In genomic region chr13:49320975-49321374, GRCh38 we compare ENCODE assay signal across 21 cellular contexts.
A peak's percentile ranks its signal among the peaks of the same experiment; 100 is the strongest.
DNase-seq lines count a peak whose midpoint lies in the region; ATAC-seq and TF ChIP-seq lines count a peak whose summit lies in the region.
"Had no signal": no experiment of that assay in that cellular context is flagged by ENCODE, and none has a peak within 500 bp of the region (broad histone marks: within the 10 kb centered on the region; RNA-seq: fewer than 3 reads in every experiment).

No MANE protein-coding gene starts in this region.

- no peaks in the 10 kb centered on the region for H3K9me2 ChIP-seq in OCI-LY7 (ENCODE audit: insufficient read depth, low read length)
- H3K9me2 ChIP-seq in GM23338 (ENCODE audit: insufficient read depth), result no peaks in the 10 kb centered on the region

- H4K20me1 ChIP-seq in OCI-LY7 (ENCODE audit: insufficient read depth, low read length) (no peaks in the 10 kb centered on the region), GM23338 (replicated peaks; ENCODE audit: insufficient read depth) (no peaks in the 10 kb centered on the region)

- peaks cover 14% of the 10 kb centered on the region for H3K4me1 Mint-ChIP-seq in activated CD8-positive, alpha-beta T cell treated with anti-CD3 and anti-CD28 coated beads, Interleukin-2, amount 10 ng/mL, durations not matched to agents 7 days and 5 days (ENCODE audit: low read depth)
- peaks cover 9% of the 10 kb centered on the region for H3K4me1 Mint-ChIP-seq in activated CD8-positive, alpha-beta T cell treated with anti-CD3 and anti-CD28 coated beads for 36 hours (ENCODE audit: low read depth)
- peaks cover 11% of the 10 kb centered on the region for H3K4me1 Mint-ChIP-seq in activated CD4-positive, alpha-beta memory T cell treated with anti-CD3 and anti-CD28 coated beads, Interleukin-2, amount 10 ng/mL, durations not matched to agents 7 days and 5 days
- no peaks in the 10 kb centered on the region for H3K4me1 Mint-ChIP-seq in GM23338
- H3K4me1 Mint-ChIP-seq: CD14-positive monocyte had no signal

- no peaks in the 10 kb centered on the region for H3K9me3 Mint-ChIP-seq in activated CD8-positive, alpha-beta T cell treated with anti-CD3 and anti-CD28 coated beads, Interleukin-2, amount 10 ng/mL, durations not matched to agents 7 days and 5 days (ENCODE audit: insufficient read depth)
- H3K9me3 Mint-ChIP-seq in activated CD8-positive, alpha-beta T cell treated with anti-CD3 and anti-CD28 coated beads for 36 hours, result no peaks in the 10 kb centered on the region
- H3K9me3 Mint-ChIP-seq in activated CD4-positive, alpha-beta memory T cell treated with anti-CD3 and anti-CD28 coated beads, Interleukin-2, amount 10 ng/mL, durations not matched to agents 7 days and 5 days, result no peaks in the 10 kb centered on the region
- no peaks in the 10 kb centered on the region for H3K9me3 Mint-ChIP-seq in GM23338
- H3K9me3 Mint-ChIP-seq: CD14-positive monocyte had no signal

- H3K27ac ChIP-seq in OCI-LY7 (ENCODE audit: low read depth, low read length, poor library complexity, severe bottlenecking), result peak overlapping the region; percentile 42
- no peak overlapping the region for H3K27ac ChIP-seq in GM23338 (ENCODE audit: low read depth)
- H3K27ac ChIP-seq: 22Rv1, GM23248, KMS-11 had no signal

- no peak for DNase-seq in activated CD8-positive, alpha-beta T cell treated with anti-CD3 and anti-CD28 coated beads, Interleukin-2, amount 10 ng/mL, durations not matched to agents 7 days and 5 days
- no peak for DNase-seq in activated CD8-positive, alpha-beta T cell treated with anti-CD3 and anti-CD28 coated beads for 36 hours
- DNase-seq in OCI-LY7 (ENCODE audit: low spot score) (no peak), iris pigment epithelial cell (ENCODE audit: low read depth) (peak; percentile 26), GM23338 (ENCODE audit: low spot score) (no peak)
- DNase-seq in activated CD4-positive, alpha-beta memory T cell treated with anti-CD3 and anti-CD28 coated beads, Interleukin-2, amount 10 ng/mL, durations not matched to agents 7 days and 5 days, result no peak
- DNase-seq: ACHN, DMS53, GM23248, NCI-H1105 treated with DMSO at 0.1 percent for 48 hours, NCI-H2029 treated with DMSO at 0.1 percent for 48 hours, NCI-H2171, NCI-H524 treated with DMSO at 0.1 percent for 48 hours, PC-3, Right ventricle myocardium superior had no signal

- H3K4me3 ChIP-seq in OCI-LY7 (ENCODE audit: low read depth, low read length, poor library complexity, severe bottlenecking) (peak overlapping the region; percentile 1), GM23338 (no peak overlapping the region)
- H3K4me3 ChIP-seq: GM23248, HAP-1 had no signal

- no peaks in the 10 kb centered on the region for H3F3A ChIP-seq in GM23338 (replicated peaks; ENCODE audit: low read depth)

- POLR2A ChIA-PET in activated CD8-positive, alpha-beta T cell treated with anti-CD3 and anti-CD28 coated beads, Interleukin-2, amount 10 ng/mL, durations not matched to agents 7 days and 5 days (lab: Charles Lee), result no interaction called here
- POLR2A ChIA-PET in activated CD8-positive, alpha-beta T cell treated with anti-CD3 and anti-CD28 coated beads for 36 hours (lab: Charles Lee), result no interaction called here
- POLR2A ChIA-PET in OCI-LY7 (lab: Charles Lee), result interaction anchor here (1.1 to 1.2 kb wide), 2 partner anchors 15 to 46 kb away, joined by 3 to 5 read pairs; no protein-coding TSS in a partner anchor
- POLR2A ChIA-PET in activated CD4-positive, alpha-beta memory T cell treated with anti-CD3 and anti-CD28 coated beads, Interleukin-2, amount 10 ng/mL, durations not matched to agents 7 days and 5 days (lab: Charles Lee), result no interaction called here

- H3K79me2 ChIP-seq in OCI-LY7 (ENCODE audit: insufficient read depth, low read depth, low read length) (no peaks in the 10 kb centered on the region), GM23338 (replicated peaks; ENCODE audit: insufficient read depth) (no peaks in the 10 kb centered on the region)

- TF ChIP-seq CTCF in activated CD8-positive, alpha-beta T cell treated with anti-CD3 and anti-CD28 coated beads for 36 hours (IDR thresholded peaks at IDR 0.05), result no peak
- TF ChIP-seq CTCF in OCI-LY7 (conservative IDR thresholded peaks at IDR 0.05; ENCODE audit: low read length) (no peak), GM23338 (conservative IDR thresholded peaks at IDR 0.05; ENCODE audit: low read depth in 2 of 2) (no peak)

- H3K4me3 Mint-ChIP-seq in activated CD8-positive, alpha-beta T cell treated with anti-CD3 and anti-CD28 coated beads, Interleukin-2, amount 10 ng/mL, durations not matched to agents 7 days and 5 days, result no peak overlapping the region
- no peak overlapping the region for H3K4me3 Mint-ChIP-seq in activated CD8-positive, alpha-beta T cell treated with anti-CD3 and anti-CD28 coated beads for 36 hours
- no peak overlapping the region for H3K4me3 Mint-ChIP-seq in activated CD4-positive, alpha-beta memory T cell treated with anti-CD3 and anti-CD28 coated beads, Interleukin-2, amount 10 ng/mL, durations not matched to agents 7 days and 5 days
- no peak overlapping the region for H3K4me3 Mint-ChIP-seq in GM23338
- H3K4me3 Mint-ChIP-seq: CD14-positive monocyte had no signal

- H3K4me2 ChIP-seq in OCI-LY7 (ENCODE audit: low read length), result peak overlapping the region; percentile 54
- H3K4me2 ChIP-seq in GM23338, result no peak overlapping the region
- H3K4me2 ChIP-seq: KMS-11 had no signal

- no peaks in the 10 kb centered on the region for H3K9me3 ChIP-seq in OCI-LY7 (ENCODE audit: low read length)

- H3K36me3 Mint-ChIP-seq in activated CD8-positive, alpha-beta T cell treated with anti-CD3 and anti-CD28 coated beads, Interleukin-2, amount 10 ng/mL, durations not matched to agents 7 days and 5 days (ENCODE audit: low read depth), result no peaks in the 10 kb centered on the region
- H3K36me3 Mint-ChIP-seq in activated CD8-positive, alpha-beta T cell treated with anti-CD3 and anti-CD28 coated beads for 36 hours (ENCODE audit: low read depth), result no peaks in the 10 kb centered on the region
- no peaks in the 10 kb centered on the region for H3K36me3 Mint-ChIP-seq in activated CD4-positive, alpha-beta memory T cell treated with anti-CD3 and anti-CD28 coated beads, Interleukin-2, amount 10 ng/mL, durations not matched to agents 7 days and 5 days (ENCODE audit: low read depth)
- no peaks in the 10 kb centered on the region for H3K36me3 Mint-ChIP-seq in GM23338 (ENCODE audit: low read depth)
- H3K36me3 Mint-ChIP-seq: CD14-positive monocyte had no signal

- H2AFZ ChIP-seq in OCI-LY7 (ENCODE audit: low read length) (peak overlapping the region; percentile 23; the same call in 1 of the 2 replicates), GM23338 (no peak overlapping the region)

- BruUV-seq in OCI-LY7 (replicated peaks; lab: Mats Ljungman, UMichigan), result no TSS peak

- peaks cover 2% of the 10 kb centered on the region for H3K27me3 Mint-ChIP-seq in activated CD8-positive, alpha-beta T cell treated with anti-CD3 and anti-CD28 coated beads, Interleukin-2, amount 10 ng/mL, durations not matched to agents 7 days and 5 days (ENCODE audit: low read depth)
- no peaks in the 10 kb centered on the region for H3K27me3 Mint-ChIP-seq in activated CD8-positive, alpha-beta T cell treated with anti-CD3 and anti-CD28 coated beads for 36 hours
- no peaks in the 10 kb centered on the region for H3K27me3 Mint-ChIP-seq in activated CD4-positive, alpha-beta memory T cell treated with anti-CD3 and anti-CD28 coated beads, Interleukin-2, amount 10 ng/mL, durations not matched to agents 7 days and 5 days
- H3K27me3 Mint-ChIP-seq in GM23338 (ENCODE audit: insufficient read depth, low read depth, poor library complexity), result no peaks in the 10 kb centered on the region

- H3K27me3 ChIP-seq in GM23338 (ENCODE audit: insufficient read depth), result no peaks in the 10 kb centered on the region

- ATAC-seq in activated CD8-positive, alpha-beta T cell treated with anti-CD3 and anti-CD28 coated beads, Interleukin-2, amount 10 ng/mL, durations not matched to agents 7 days and 5 days, result no peak
- no peak for ATAC-seq in activated CD8-positive, alpha-beta T cell treated with anti-CD3 and anti-CD28 coated beads for 36 hours
- ATAC-seq in GM19324 (IDR thresholded peaks at IDR 0.05; ENCODE audit: low FRiP score, unreplicated experiment), result no peak
- ATAC-seq in HG02973 (IDR thresholded peaks at IDR 0.05; ENCODE audit: unreplicated experiment), result no peak
- ATAC-seq in GM23338, result no peak
- ATAC-seq: PC-3 had no signal

- H3K27ac Mint-ChIP-seq in activated CD8-positive, alpha-beta T cell treated with anti-CD3 and anti-CD28 coated beads, Interleukin-2, amount 10 ng/mL, durations not matched to agents 7 days and 5 days, result peak overlapping the region; percentile 39
- no peak overlapping the region for H3K27ac Mint-ChIP-seq in activated CD8-positive, alpha-beta T cell treated with anti-CD3 and anti-CD28 coated beads for 36 hours
- H3K27ac Mint-ChIP-seq in activated CD4-positive, alpha-beta memory T cell treated with anti-CD3 and anti-CD28 coated beads, Interleukin-2, amount 10 ng/mL, durations not matched to agents 7 days and 5 days, result no peak overlapping the region
- H3K27ac Mint-ChIP-seq in GM23338, result no peak overlapping the region

- peaks cover 25% of the 10 kb centered on the region for H3K4me1 ChIP-seq in OCI-LY7 (ENCODE audit: insufficient read depth, low read length, poor library complexity, severe bottlenecking)
- H3K4me1 ChIP-seq in GM23338 (ENCODE audit: insufficient read depth), result no peaks in the 10 kb centered on the region
- H3K4me1 ChIP-seq: HAP-1 had no signal

- H3K36me3 ChIP-seq in OCI-LY7 (ENCODE audit: insufficient read depth, low read length) (peaks cover 45% of the 10 kb centered on the region), GM23338 (ENCODE audit: insufficient read depth) (no peaks in the 10 kb centered on the region)
- H3K36me3 ChIP-seq: HAP-1 had no signal

- intact Hi-C loops in activated CD8-positive, alpha-beta T cell treated with anti-CD3 and anti-CD28 coated beads for 36 hours (cut with micrococcal nuclease), result no loop called here
- intact Hi-C loops in OCI-LY7 (cut with micrococcal nuclease; ENCODE audit: unreplicated experiment), result no loop called here

- CTCF ChIA-PET in activated CD8-positive, alpha-beta T cell treated with anti-CD3 and anti-CD28 coated beads, Interleukin-2, amount 10 ng/mL, durations not matched to agents 7 days and 5 days (lab: Charles Lee), result no interaction called here
- CTCF ChIA-PET in activated CD8-positive, alpha-beta T cell treated with anti-CD3 and anti-CD28 coated beads for 36 hours (lab: Charles Lee), result interaction anchor here (0.9 to 1.3 kb wide), 4 partner anchors 13 to 286 kb away, joined by 3 to 5 read pairs (median 4); no protein-coding TSS in a partner anchor
- CTCF ChIA-PET in OCI-LY7 (lab: Charles Lee; ENCODE audit: unreplicated experiment), result no interaction called here
- CTCF ChIA-PET in activated CD4-positive, alpha-beta memory T cell treated with anti-CD3 and anti-CD28 coated beads, Interleukin-2, amount 10 ng/mL, durations not matched to agents 7 days and 5 days (lab: Charles Lee), result interaction anchor here (1.3 kb wide), 1 partner anchor 10 kb away, joined by 5 read pairs; no protein-coding TSS in a partner anchor

TF ChIP-seq in GM23338, 12 proteins besides CTCF, POLR2A, EP300 and RAD21:
- TF ChIP-seq EZH2phosphoT487 (IDR thresholded peaks at IDR 0.05; ENCODE audit: unreplicated experiment) (no peak), ZNF331 (CRISPR knock-in tag; IDR thresholded peaks at IDR 0.05; ENCODE audit: low read depth) (no peak)

Comparison
In these comparisons a context has a peak if more than half of its experiments do, and no peak if none do; other contexts are left out.
1. CTCF ChIA-PET loops: an anchor here in activated CD8-positive, alpha-beta T cell treated with anti-CD3 and anti-CD28 coated beads for 36 hours (0.9 to 1.3 kb wide) and activated CD4-positive, alpha-beta memory T cell treated with anti-CD3 and anti-CD28 coated beads, Interleukin-2, amount 10 ng/mL, durations not matched to agents 7 days and 5 days (1.3 kb wide); none called in activated CD8-positive, alpha-beta T cell treated with anti-CD3 and anti-CD28 coated beads, Interleukin-2, amount 10 ng/mL, durations not matched to agents 7 days and 5 days and OCI-LY7.